ENCODE assay signal across 7 cellular contexts in genomic region chr6:58193209-58193608, GRCh38.
A peak's percentile ranks its signal among the peaks of the same experiment; 100 is the strongest.
DNase-seq lines count a peak whose midpoint lies in the region; FAIRE-seq and TF ChIP-seq lines count a peak whose summit lies in the region.
"Not testable (repeated sequence)": the region's sequence is repeated elsewhere in the genome, so short reads cannot be mapped to it uniquely, and the experiment has no call there.

No MANE protein-coding gene starts in this region.

- H3K36me3 ChIP-seq in SK-N-MC (ENCODE audit: insufficient read depth, low read length); bronchial epithelial cell (ENCODE audit: control insufficient read depth, insufficient read depth, low read length); prostate gland: not testable (repeated sequence)

- not testable (repeated sequence) for H3K27ac ChIP-seq in SK-N-MC, prostate gland

- not testable (repeated sequence) for H3K4me1 ChIP-seq in prostate gland (replicated peaks)

- TF ChIP-seq POLR2A in H54 (IDR thresholded peaks at IDR 0.05; ENCODE audit: low read depth, low read length); prostate gland (IDR thresholded peaks at IDR 0.05): not testable (repeated sequence)

- H3K27me3 ChIP-seq in bronchial epithelial cell (ENCODE audit: control insufficient read depth, insufficient read depth, low read length); prostate gland (replicated peaks; ENCODE audit: insufficient read depth): not testable (repeated sequence)

- intact Hi-C loops in prostate gland (cut with DNase I), result not testable (repeated sequence)

- FAIRE-seq in D721Med (lab: Jason Lieb, UNC) (peak; percentile 21), H54 (lab: Jason Lieb, UNC) (peak; percentile 93)
- FAIRE-seq in bronchial epithelial cell (lab: Jason Lieb, UNC), result not testable (repeated sequence)

- not testable (repeated sequence) for H3K9ac ChIP-seq in SK-N-MC (ENCODE audit: insufficient read length)

- TF ChIP-seq CTCF in D721Med (IDR thresholded peaks at IDR 0.05; ENCODE audit: insufficient read depth, missing control alignments); bronchial epithelial cell (IDR thresholded peaks at IDR 0.05; ENCODE audit: insufficient read depth, low read length, severe bottlenecking); prostate gland (IDR thresholded peaks at IDR 0.05): not testable (repeated sequence)

- H3K4me3 ChIP-seq in SK-N-MC; bronchial epithelial cell (ENCODE audit: low read depth, low read length); prostate gland: not testable (repeated sequence)

- WGBS in prostate gland, result 23% methylated on average over 1 of the region's 1 CpG

- DNase-seq in D721Med (ENCODE audit: insufficient read length, low spot score); H54 (ENCODE audit: insufficient read length, low spot score): not testable (repeated sequence)
- DNase-seq in M059J (ENCODE audit: low read depth), result peak; percentile 93
- peak; percentile 85 for DNase-seq in SK-N-MC (ENCODE audit: low read depth, low spot score)
- peak; percentile 71 for DNase-seq in bronchial epithelial cell (ENCODE audit: low read depth)
- DNase-seq in fibroblast of peridontal ligament (ENCODE audit: extremely low read depth), result peak; percentile 33
- DNase-seq in prostate gland (ENCODE audit: low spot score), result peak; percentile 22

- not testable (repeated sequence) for H3K9me3 ChIP-seq in SK-N-MC (ENCODE audit: low read depth, low read length); prostate gland
